21 cellular contexts compared by ENCODE assay signal in genomic region chr18:23668731-23669130, GRCh38. TPM values are rescaled to one million over a fixed set of nuclear protein-coding genes. Genes with fewer than 3 reads are reported as not detected.
A peak's percentile ranks its signal among the peaks of the same experiment; 100 is the strongest.
DNase-seq lines count a peak whose midpoint lies in the region; ATAC-seq and TF ChIP-seq lines count a peak whose summit lies in the region.
"Had no signal": no experiment of that assay in that cellular context is flagged by ENCODE, and none has a peak within 500 bp of the region (broad histone marks: within the 10 kb centered on the region; RNA-seq: fewer than 3 reads in every experiment).

No MANE protein-coding gene starts in this region.

- RAD21 ChIA-PET in HCT116 (lab: Charles Lee; ENCODE audit: low non-redundant PET in 1 of 2, low total read pairs in 2 of 2, uncharacterized antibody in 2 of 2, unreplicated experiment in 2 of 2), result no interaction called here

- H3K4me3 ChIP-seq in HCT116 (replicated peaks in 1 of 2; ENCODE audit: low read depth in 1 of 2, low read length in 2 of 2), result no peak overlapping the region
- no peak overlapping the region for H3K4me3 ChIP-seq in colonic mucosa
- no peak overlapping the region for H3K4me3 ChIP-seq in prostate gland
- H3K4me3 ChIP-seq in tibial artery, result no peak overlapping the region
- H3K4me3 ChIP-seq: breast epithelium had no signal

- WGBS in prostate gland, result 24% methylated on average over 4 of the region's 4 CpGs

- no peak for TF ChIP-seq POLR2A in HCT116 (IDR thresholded peaks at IDR 0.05; ENCODE audit: borderline replicate concordance, extremely low read depth, insufficient read depth, insufficient read length)
- no peak for TF ChIP-seq POLR2A in prostate gland (IDR thresholded peaks at IDR 0.05)

- peak overlapping the region; percentile 26 for H2AFZ ChIP-seq in HCT116 (ENCODE audit: low read depth, low read length, poor library complexity, severe bottlenecking)

- H3K27me3 ChIP-seq in HCT116 (ENCODE audit: insufficient read depth, low read length) (no peaks in the 10 kb centered on the region), colonic mucosa (no peaks in the 10 kb centered on the region), prostate gland (replicated peaks; ENCODE audit: insufficient read depth) (no peaks in the 10 kb centered on the region), tibial artery (no peaks in the 10 kb centered on the region)
- H3K27me3 ChIP-seq: breast epithelium had no signal

- no peaks in the 10 kb centered on the region for H3K9me3 ChIP-seq in HCT116 (ENCODE audit: control insufficient read depth in 1 of 2, insufficient read depth in 1 of 2, low read depth in 1 of 2, low read length in 2 of 2)
- no peaks in the 10 kb centered on the region for H3K9me3 ChIP-seq in colonic mucosa
- H3K9me3 ChIP-seq in prostate gland, result no peaks in the 10 kb centered on the region
- no peaks in the 10 kb centered on the region for H3K9me3 ChIP-seq in tibial artery
- H3K9me3 ChIP-seq: breast epithelium had no signal

- POLR2A ChIA-PET in HCT116 (lab: Charles Lee), result no interaction called here

- H3K27ac ChIP-seq in HCT116 (ENCODE audit: low read depth, low read length) (no peak overlapping the region), colonic mucosa (no peak overlapping the region), prostate gland (no peak overlapping the region), tibial artery (no peak overlapping the region)
- H3K27ac ChIP-seq: breast epithelium had no signal

- H3K4me1 ChIP-seq in HCT116 (ENCODE audit: control insufficient read depth in 1 of 2, insufficient read depth in 2 of 2, low read length in 2 of 2), result 0 out of 4 replicates have a peak, but pooled peaks cover 0 to 3% of the 10 kb centered on the region in 2 experiments
- H3K4me1 ChIP-seq in colonic mucosa, result no peaks in the 10 kb centered on the region
- H3K4me1 ChIP-seq in prostate gland (replicated peaks), result no peaks in the 10 kb centered on the region
- no peaks in the 10 kb centered on the region for H3K4me1 ChIP-seq in tibial artery
- H3K4me1 ChIP-seq: breast epithelium had no signal

- ATAC-seq in HCT116, result no peak
- ATAC-seq: activated T-cell treated with anti-CD3 and anti-CD28 coated beads, Interleukin-2, amount 50 U/mL, for 4 hours; Panc1; sciatic nerve had no signal

- no peak for TF ChIP-seq RAD21 in HCT116 (IDR thresholded peaks at IDR 0.05; ENCODE audit: low read depth)

- TF ChIP-seq CTCF in HCT116 (IDR thresholded peaks at IDR 0.05 in 2 of 3, conservative IDR thresholded peaks at IDR 0.05 in 1 of 3; ENCODE audit: borderline replicate concordance in 1 of 3, insufficient read depth in 1 of 3, low read depth in 2 of 3, low read length in 2 of 3) (no peak), colonic mucosa (IDR thresholded peaks at IDR 0.05) (no peak), prostate gland (IDR thresholded peaks at IDR 0.05) (no peak), tibial artery (IDR thresholded peaks at IDR 0.05) (no peak)

- H3K9ac ChIP-seq in HCT116 (ENCODE audit: low read length) (no peak overlapping the region), colonic mucosa (ENCODE audit: low read depth in 2 of 2, low read length in 2 of 2) (no peak overlapping the region)

- H3K36me3 ChIP-seq in HCT116 (ENCODE audit: control insufficient read depth in 1 of 2, insufficient read depth in 2 of 2, low read length in 2 of 2) (no peaks in the 10 kb centered on the region), colonic mucosa (no peaks in the 10 kb centered on the region), prostate gland (no peaks in the 10 kb centered on the region), tibial artery (no peaks in the 10 kb centered on the region)
- H3K36me3 ChIP-seq: breast epithelium had no signal

- no TSS peak for BruUV-seq in HCT116 (replicated peaks; lab: Mats Ljungman, UMichigan)

- intact Hi-C loops in HCT116 (cut with micrococcal nuclease) (no loop called here), colonic mucosa (cut with DNase I) (no loop called here), prostate gland (cut with DNase I) (no loop called here), tibial artery (cut with DNase I; ENCODE audit: low total_unique reads) (no loop called here)

- DNase-seq in HCT116 (ENCODE audit: low read depth, low spot score) (no peak), NCI-H146 treated with DMSO at 0.1 percent for 48 hours (lab: John Stamatoyannopoulos, UW; ENCODE audit: unreplicated experiment) (peak; percentile 41), colonic mucosa (peak; percentile 75), prostate gland (ENCODE audit: low spot score) (peak; percentile 31), activated T-cell treated with anti-CD3 and anti-CD28 coated beads for 4 hours (no peak), tibial artery (no peak), globus pallidus (ENCODE audit: low spot score) (no peak), NAMALWA (ENCODE audit: low spot score) (no peak)
- DNase-seq: activated CD4-positive, alpha-beta T cell treated with anti-CD3 and anti-CD28 coated beads for 4 hours; activated CD8-positive, alpha-beta memory T cell treated with anti-CD3 and anti-CD28 coated beads for 24 hours; activated naive CD4-positive, alpha-beta T cell treated with anti-CD3 and anti-CD28 coated beads, Interleukin-2, amount 10 ng/mL, durations not matched to agents 7 days and 5 days; activated T-cell treated with anti-CD3 and anti-CD28 coated beads, Interleukin-2, amount 50 U/mL, for 4 hours; amniotic stem cell; DMS79 treated with DMSO at 0.1 percent for 48 hours; NCI-H1105 treated with DMSO at 0.1 percent for 48 hours; NCI-H2081; NK-92 treated with Interleukin-12 subunit alpha and Interleukin-12 subunit beta, amount 100 ng/mL, for 24 hours; stimulated activated CD4-positive, alpha-beta T cell treated with anti-CD3 and anti-CD28 coated beads, Interleukin-15, amount 100 ng/mL, for 24 hours had no signal

- H4K20me1 ChIP-seq in HCT116 (ENCODE audit: insufficient read depth), result no peaks in the 10 kb centered on the region

- no peaks in the 10 kb centered on the region for H3K9me2 ChIP-seq in HCT116 (ENCODE audit: insufficient read depth)

- no peak overlapping the region for H3K4me2 ChIP-seq in HCT116 (ENCODE audit: low read length)

- CTCF ChIA-PET in HCT116 (lab: Charles Lee), result no interaction called here

- no peaks in the 10 kb centered on the region for H3K79me2 ChIP-seq in HCT116 (ENCODE audit: insufficient read depth, low read length)

TF ChIP-seq in HCT116, 20 proteins besides CTCF, POLR2A, EP300 and RAD21:
- TF ChIP-seq JUND (IDR thresholded peaks at IDR 0.05) (no peak), ELF1 (IDR thresholded peaks at IDR 0.05; ENCODE audit: borderline replicate concordance, low read depth) (no peak), EGR1 (IDR thresholded peaks at IDR 0.05; ENCODE audit: low read depth) (no peak), EZH2 (IDR thresholded peaks at IDR 0.05) (no peak), CBX3 (IDR thresholded peaks at IDR 0.05; ENCODE audit: low read depth) (no peak), EZH2phosphoT487 (IDR thresholded peaks at IDR 0.05; ENCODE audit: borderline replicate concordance) (no peak), POLR2AphosphoS5 (IDR thresholded peaks at IDR 0.05; ENCODE audit: low read depth, low read length) (no peak), YY1 (IDR thresholded peaks at IDR 0.05; ENCODE audit: extremely low read depth, insufficient replicate concordance, low read depth, low read length) (no peak), SP1 (IDR thresholded peaks at IDR 0.05; ENCODE audit: low read depth) (no peak), TCF7L2 (IDR thresholded peaks at IDR 0.05; ENCODE audit: borderline replicate concordance, extremely low read depth, insufficient read depth, insufficient read length) (no peak), CEBPB (IDR thresholded peaks at IDR 0.05; ENCODE audit: low read depth) (no peak), MAX (IDR thresholded peaks at IDR 0.05) (no peak), ATF3 (IDR thresholded peaks at IDR 0.05) (no peak)

RNA-seq across cellular contexts. Expression of gene ANKRD29, which starts 6.0 kb away (rescaled TPM):
- total RNA-seq in HCT116 (2021; ENCODE audit: unreplicated experiment) (8.8 TPM), colonic mucosa (1 to 10 TPM; 1.0 to 1.1 TPM), prostate gland (1 to 10 TPM; 5.6 to 8.5 TPM)
- polyA plus RNA-seq in HCT116 (2012), result 5.8 and 6.8 TPM in 2 replicates
- total RNA-seq: activated T-cell treated with anti-CD3 and anti-CD28 coated beads, Interleukin-2, amount 50 U/mL, for 4 hours had no signal

RNA-seq across cellular contexts. Expression of gene LAMA3, which starts 20.5 kb away (rescaled TPM):
- total RNA-seq in HCT116 (2021; ENCODE audit: unreplicated experiment), result 5.6 TPM
- 6.4 and 7.0 TPM in 2 replicates for polyA plus RNA-seq in HCT116 (2012)
- total RNA-seq in colonic mucosa, result 10 to 100 TPM; 31.9 to 41.3 TPM
- 10 to 100 TPM; 31.3 to 35.9 TPM for total RNA-seq in prostate gland

Comparison
In these comparisons a context has a peak if more than half of its experiments do, and no peak if none do; other contexts are left out.
1. DNase-seq: peak in NCI-H146 treated with DMSO at 0.1 percent for 48 hours (single experiment), colonic mucosa (single experiment) and prostate gland (single experiment); none in HCT116 (single experiment), activated T-cell treated with anti-CD3 and anti-CD28 coated beads for 4 hours (single experiment), tibial artery (0 of 2), globus pallidus (single experiment) and NAMALWA (single experiment).